Comparison of ENCODE assay signal across 11 cellular contexts in genomic region chr12:18752280-18752920, GRCh38. TPM values are rescaled to one million over a fixed set of nuclear protein-coding genes. Genes with fewer than 3 reads are reported as not detected.
A peak's percentile ranks its signal among the peaks of the same experiment; 100 is the strongest.
DNase-seq lines count a peak whose midpoint lies in the region; ATAC-seq and TF ChIP-seq lines count a peak whose summit lies in the region.
"Had no signal": no experiment of that assay in that cellular context is flagged by ENCODE, and none has a peak within 500 bp of the region (broad histone marks: within the 10 kb centered on the region; RNA-seq: fewer than 3 reads in every experiment).

No MANE protein-coding gene starts in this region.

- POLR2A ChIA-PET in PC-3 (lab: Charles Lee; ENCODE audit: unreplicated experiment), result no interaction called here

- H3K27ac ChIP-seq in PC-3 (ENCODE audit: low read length), result no peak overlapping the region

- H3K36me3 ChIP-seq in PC-3 (ENCODE audit: low read depth, low read length), result no peaks in the 10 kb centered on the region

- no peak for TF ChIP-seq CTCF in PC-3 (conservative IDR thresholded peaks at IDR 0.05; ENCODE audit: low read depth, low read length)
- TF ChIP-seq CTCF in fibroblast of mammary gland (conservative IDR thresholded peaks at IDR 0.05; ENCODE audit: control insufficient read depth, insufficient read depth, low read depth, low read length), result no peak

- H3K4me3 ChIP-seq in PC-3 (ENCODE audit: low read length), result no peak overlapping the region
- H3K4me3 ChIP-seq in fibroblast of mammary gland (ENCODE audit: control insufficient read depth, low read depth, low read length), result no peak overlapping the region

- H3K36me3 Mint-ChIP-seq in T-helper 2 cell treated with Interferon-gamma antibody and Interleukin-4, amounts not matched to agents 5 μg/mL and 100 μg/mL, for 36 hours (ENCODE audit: low read depth), result no peaks in the 10 kb centered on the region
- H3K36me3 Mint-ChIP-seq: T-cell had no signal

- H3K27me3 Mint-ChIP-seq in T-helper 2 cell treated with Interferon-gamma antibody and Interleukin-4, amounts not matched to agents 5 μg/mL and 100 μg/mL, for 36 hours (ENCODE audit: low read depth), result no peaks in the 10 kb centered on the region
- H3K27me3 Mint-ChIP-seq: T-cell had no signal

- H3F3A ChIP-seq in PC-3 (ENCODE audit: low read length, unreplicated experiment), result no peaks in the 10 kb centered on the region

- peaks cover 4% of the 10 kb centered on the region for H3K9me3 Mint-ChIP-seq in T-helper 2 cell treated with Interferon-gamma antibody and Interleukin-4, amounts not matched to agents 5 μg/mL and 100 μg/mL, for 36 hours
- H3K9me3 Mint-ChIP-seq: nephron progenitor cell, T-cell had no signal

- no peak overlapping the region for H3K4me3 Mint-ChIP-seq in T-helper 2 cell treated with Interferon-gamma antibody and Interleukin-4, amounts not matched to agents 5 μg/mL and 100 μg/mL, for 36 hours
- H3K4me3 Mint-ChIP-seq: nephron progenitor cell, T-cell had no signal

- no peak overlapping the region for H3K9ac ChIP-seq in PC-3 (ENCODE audit: low read length)

- intact Hi-C loops in PC-3 (cut with micrococcal nuclease), result no loop called here

- H3K79me2 ChIP-seq in PC-3 (ENCODE audit: low read length), result no peaks in the 10 kb centered on the region

- peaks cover 8% of the 10 kb centered on the region; the same call in 1 of the 2 replicates for H3K4me1 ChIP-seq in PC-3 (ENCODE audit: insufficient read depth, low read length)

- DNase-seq in ELF-1 (ENCODE audit: low read depth, low spot score), result peak; percentile 85
- DNase-seq in PC-3, result peak; percentile 43
- DNase-seq in fibroblast of mammary gland (ENCODE audit: low read depth), result peak; percentile 98
- DNase-seq in non-pigmented ciliary epithelial cell (ENCODE audit: low read depth), result peak; percentile 83
- no peak for DNase-seq in T-helper 2 cell treated with Interferon-gamma antibody and Interleukin-4, amounts not matched to agents 5 μg/mL and 100 μg/mL, for 36 hours (ENCODE audit: low spot score)
- DNase-seq in DMS79 treated with DMSO at 0.1 percent for 48 hours (lab: John Stamatoyannopoulos, UW), result no peak
- DNase-seq: GDM1, nephron progenitor cell, T-cell had no signal

- CTCF ChIA-PET in PC-3 (lab: Charles Lee), result no interaction called here

- no peak overlapping the region for H3K27ac Mint-ChIP-seq in T-helper 2 cell treated with Interferon-gamma antibody and Interleukin-4, amounts not matched to agents 5 μg/mL and 100 μg/mL, for 36 hours
- H3K27ac Mint-ChIP-seq: T-cell had no signal

- no peak for ATAC-seq in PC-3
- ATAC-seq in GM21528 (IDR thresholded peaks at IDR 0.05; ENCODE audit: low FRiP score, unreplicated experiment), result no peak
- ATAC-seq in HG03442 (IDR thresholded peaks at IDR 0.05; ENCODE audit: unreplicated experiment), result no peak
- ATAC-seq: T-cell had no signal

- H3K4me2 ChIP-seq in PC-3 (ENCODE audit: low read length), result no peak overlapping the region

- H3K9me2 ChIP-seq in PC-3 (replicated peaks; ENCODE audit: low read length), result no peaks in the 10 kb centered on the region

- no peaks in the 10 kb centered on the region for H3K4me1 Mint-ChIP-seq in T-helper 2 cell treated with Interferon-gamma antibody and Interleukin-4, amounts not matched to agents 5 μg/mL and 100 μg/mL, for 36 hours (ENCODE audit: low read depth)
- H3K4me1 Mint-ChIP-seq: T-cell had no signal

- H3K27me3 ChIP-seq in PC-3 (ENCODE audit: low read length), result no peaks in the 10 kb centered on the region

- no peaks in the 10 kb centered on the region for H4K20me1 ChIP-seq in PC-3 (ENCODE audit: low read length)

- BruUV-seq in PC-3 (replicated peaks; lab: Mats Ljungman, UMichigan), result no TSS peak

- no peaks in the 10 kb centered on the region for H3K9me3 ChIP-seq in PC-3 (ENCODE audit: low read length)

- no peak overlapping the region for H2AFZ ChIP-seq in PC-3 (ENCODE audit: low read length)

RNA-seq across cellular contexts. Expression of gene CAPZA3, which starts 14.5 kb away (rescaled TPM):
- not detected in 2 replicates for total RNA-seq in PC-3 (2014; rRNA removed)
- total RNA-seq: T-cell had no signal

RNA-seq across cellular contexts. Expression of gene PLCZ1, which starts 14.6 kb away (rescaled TPM):
- total RNA-seq in PC-3 (2014; rRNA removed), result not detected in 2 replicates
- total RNA-seq: T-cell had no signal

Comparison
In these comparisons a context has a peak if more than half of its experiments do, and no peak if none do; other contexts are left out.
1. DNase-seq: peak in ELF-1 (single experiment), PC-3 (single experiment), fibroblast of mammary gland (single experiment) and non-pigmented ciliary epithelial cell (single experiment); none in T-helper 2 cell treated with Interferon-gamma antibody and Interleukin-4, amounts not matched to agents 5 μg/mL and 100 μg/mL, for 36 hours (single experiment) and DMS79 treated with DMSO at 0.1 percent for 48 hours (single experiment).